Comparison of ENCODE assay signal across 1 cellular context in the genomic region with DNA sequence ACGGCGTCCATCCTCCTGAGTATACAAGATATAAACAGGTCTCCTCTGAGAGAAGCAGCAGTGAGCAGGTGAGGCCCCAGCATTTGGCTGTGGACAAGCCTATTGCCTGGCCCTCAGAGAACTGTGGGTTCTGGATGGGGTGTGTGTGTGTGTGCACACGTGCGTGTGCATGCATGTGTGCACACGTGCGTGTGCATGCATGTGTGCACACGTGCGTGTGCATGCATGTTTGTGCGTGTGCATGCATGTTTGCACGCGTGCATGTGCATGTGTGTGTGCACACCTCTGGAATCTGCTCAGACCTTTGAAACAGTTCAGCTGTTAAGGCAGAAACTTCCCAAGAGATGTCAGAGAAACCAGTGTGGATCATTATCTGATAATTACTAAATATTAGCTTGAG.
TF ChIP-seq lines count a peak whose summit lies in the region.

No MANE protein-coding gene starts in this region.

TF ChIP-seq in HepG2, 621 proteins besides CTCF, POLR2A, EP300 and RAD21:
- TF ChIP-seq ZNF530 (CRISPR knock-in tag; IDR thresholded peaks at IDR 0.05; ENCODE audit: low read depth) (no peak), U2AF2 (IDR thresholded peaks at IDR 0.05; ENCODE audit: low read depth, low read length) (no peak), NRL (CRISPR knock-in tag; IDR thresholded peaks at IDR 0.05; ENCODE audit: borderline replicate concordance) (no peak)
- TF ChIP-seq, protein P1, sequence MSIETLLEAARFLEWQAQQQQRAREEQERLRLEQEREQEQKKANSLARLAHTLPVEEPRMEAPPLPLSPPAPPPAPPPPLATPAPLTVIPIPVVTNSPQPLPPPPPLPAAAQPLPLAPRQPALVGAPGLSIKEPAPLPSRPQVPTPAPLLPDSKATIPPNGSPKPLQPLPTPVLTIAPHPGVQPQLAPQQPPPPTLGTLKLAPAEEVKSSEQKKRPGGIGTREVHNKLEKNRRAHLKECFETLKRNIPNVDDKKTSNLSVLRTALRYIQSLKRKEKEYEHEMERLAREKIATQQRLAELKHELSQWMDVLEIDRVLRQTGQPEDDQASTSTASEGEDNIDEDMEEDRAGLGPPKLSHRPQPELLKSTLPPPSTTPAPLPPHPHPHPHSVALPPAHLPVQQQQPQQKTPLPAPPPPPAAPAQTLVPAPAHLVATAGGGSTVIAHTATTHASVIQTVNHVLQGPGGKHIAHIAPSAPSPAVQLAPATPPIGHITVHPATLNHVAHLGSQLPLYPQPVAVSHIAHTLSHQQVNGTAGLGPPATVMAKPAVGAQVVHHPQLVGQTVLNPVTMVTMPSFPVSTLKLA (IDR thresholded peaks at IDR 0.05): 0 out of 2 replicates have a peak, but pooled peaks have one; percentile 17
TF ChIP-seq in HepG2: peak in this region for 1.
